8 cellular contexts compared by ENCODE assay signal in genomic region chr2:3377279-3377611, GRCh38. TPM values are rescaled to one million over a fixed set of nuclear protein-coding genes. Genes with fewer than 3 reads are reported as not detected.
DNase-seq lines count a peak whose midpoint lies in the region; ATAC-seq and TF ChIP-seq lines count a peak whose summit lies in the region.

No MANE protein-coding gene starts in this region.

- H3K4me3 ChIP-seq in CD4-positive, alpha-beta memory T cell (ENCODE audit: low read length in 2 of 2): peak overlapping the region; percentile 80 to 88
- H3K4me3 ChIP-seq in Peyer's patch: peak overlapping the region; percentile 64 to 94 (median 84)
- peak overlapping the region; percentile 84 to 97 (median 90) for H3K4me3 ChIP-seq in mammary epithelial cell (replicated peaks in 1 of 3; ENCODE audit: insufficient read depth in 1 of 3, low read depth in 2 of 3, low read length in 3 of 3)

- no peaks in the 10 kb centered on the region for H3K9me3 ChIP-seq in CD4-positive, alpha-beta memory T cell (ENCODE audit: control insufficient read depth in 1 of 2, low read length in 2 of 2)
- H3K9me3 ChIP-seq in Peyer's patch (no peaks in the 10 kb centered on the region), mammary epithelial cell (replicated peaks; ENCODE audit: insufficient read depth, low read length) (no peaks in the 10 kb centered on the region)

- 0% methylated on average over 8 of the region's 8 CpGs for WGBS in mammary epithelial cell (ENCODE audit: low coverage, missing lambda C conversion rate)

- POLR2A ChIA-PET in CD4-positive, alpha-beta memory T cell (lab: Charles Lee; ENCODE audit: partially characterized antibody): interaction anchor here (0.9 to 4.1 kb wide), 7 partner anchors 11 to 275 kb away, joined by 3 to 33 read pairs (median 9); partner anchors contain the start of genes ADI1 and RNASEH1

- TSS peak; percentile 42 for BruUV-seq in mammary epithelial cell (replicated peaks; lab: Mats Ljungman, UMichigan)

- peaks cover 48% of the 10 kb centered on the region for H3K79me2 ChIP-seq in mammary epithelial cell (ENCODE audit: insufficient read depth, low read length)

- peaks cover 0 to 3% (median 0%) of the 10 kb centered on the region in 8 donors for H3K9me3 Mint-ChIP-seq in CD4-positive, alpha-beta memory T cell

- no peak for TF ChIP-seq CTCF in Peyer's patch (IDR thresholded peaks at IDR 0.05)
- no peak for TF ChIP-seq CTCF in mammary epithelial cell (conservative IDR thresholded peaks at IDR 0.05 in 1 of 2, IDR thresholded peaks at IDR 0.05 in 1 of 2; ENCODE audit: extremely low read depth in 1 of 2, insufficient read depth in 1 of 2, low read depth in 1 of 2, low read length in 2 of 2)

- ATAC-seq in GM19324 (IDR thresholded peaks at IDR 0.05; ENCODE audit: low FRiP score, unreplicated experiment) (peak; percentile 2), HG03175 (IDR thresholded peaks at IDR 0.05; ENCODE audit: unreplicated experiment) (peak; percentile 24), left lobe of liver (peak; percentile 2)

- peak overlapping the region; percentile 92 to 99 (median 97) for H3K4me3 Mint-ChIP-seq in CD4-positive, alpha-beta memory T cell

- no peaks in the 10 kb centered on the region for H4K20me1 ChIP-seq in mammary epithelial cell (ENCODE audit: insufficient read depth, low read length)

- intact Hi-C loops in CD4-positive, alpha-beta memory T cell (cut with micrococcal nuclease): loop anchor here (1.0 to 5.0 kb wide), 2 partner anchors 181 to 275 kb away; partner anchors contain the start of gene RNASEH1
- intact Hi-C loops in mammary epithelial cell (cut with micrococcal nuclease): no loop called here

- no peaks in the 10 kb centered on the region for H3K27me3 ChIP-seq in CD4-positive, alpha-beta memory T cell (ENCODE audit: insufficient read depth, low read length)
- no peaks in the 10 kb centered on the region for H3K27me3 ChIP-seq in Peyer's patch
- H3K27me3 ChIP-seq in mammary epithelial cell (ENCODE audit: insufficient read depth, low read length): no peaks in the 10 kb centered on the region

- no peaks in the 10 kb centered on the region for H3K36me3 ChIP-seq in CD4-positive, alpha-beta memory T cell (ENCODE audit: insufficient read depth, low read length)
- no peaks in the 10 kb centered on the region for H3K36me3 ChIP-seq in Peyer's patch
- H3K36me3 ChIP-seq in mammary epithelial cell (ENCODE audit: insufficient read depth, low read length): no peaks in the 10 kb centered on the region

- peaks cover 27 to 60% (median 40%) of the 10 kb centered on the region in 4 donors for H3K4me1 Mint-ChIP-seq in CD4-positive, alpha-beta memory T cell

- in situ Hi-C loops in mammary epithelial cell (cut with MboI; ENCODE audit: low sequenced_read_pairs in 2 of 2): no loop called here

- CTCF ChIA-PET in CD4-positive, alpha-beta memory T cell (lab: Charles Lee; ENCODE audit: partially characterized antibody): interaction anchor here (1.3 to 2.6 kb wide), 3 partner anchors 46 to 275 kb away, joined by 3 to 10 read pairs (median 4); no protein-coding TSS in a partner anchor
- CTCF ChIA-PET in mammary epithelial cell (lab: Charles Lee; ENCODE audit: low non-redundant PET): interaction anchor here (0.6 kb wide), 1 partner anchor 166 kb away, joined by 3 read pairs; no protein-coding TSS in a partner anchor

- peak overlapping the region; percentile 98 for H2AFZ ChIP-seq in mammary epithelial cell (ENCODE audit: low read depth, low read length)

- no peak for TF ChIP-seq POLR2A in Peyer's patch (IDR thresholded peaks at IDR 0.05)

- peak overlapping the region; percentile 89 for H3K27ac ChIP-seq in CD4-positive, alpha-beta memory T cell (ENCODE audit: low read depth, low read length)
- peak overlapping the region; percentile 86 to 91 (median 88) for H3K27ac ChIP-seq in Peyer's patch
- H3K27ac ChIP-seq in mammary epithelial cell (ENCODE audit: insufficient read depth, low read depth, low read length): peak overlapping the region; percentile 33

- peaks cover 40% of the 10 kb centered on the region for H3K4me1 ChIP-seq in CD4-positive, alpha-beta memory T cell (ENCODE audit: insufficient read depth, low read length)
- H3K4me1 ChIP-seq in Peyer's patch (peaks cover 0 to 37% (median 11%) of the 10 kb centered on the region in 4 donors), mammary epithelial cell (ENCODE audit: insufficient read depth, low read length) (peaks cover 22% of the 10 kb centered on the region)

- dilution Hi-C loops in mammary epithelial cell (cut with HindIII; ENCODE audit: low sequenced_read_pairs): no loop called here

- H3K27ac Mint-ChIP-seq in CD4-positive, alpha-beta memory T cell: peak overlapping the region; percentile 94 to 99 (median 98)

- DNase-seq in CD4-positive, alpha-beta memory T cell: peak in 1 of 5 donors; percentile 62
- DNase-seq in Peyer's patch (peak in 1 of 3 donors; percentile 39), mammary epithelial cell (no peak), left lobe of liver (ENCODE audit: low spot score) (no peak), stromal cell of bone marrow (ENCODE audit: low read depth) (peak; percentile 30), Ammon's horn (ENCODE audit: low spot score) (no peak)

- H3K9ac ChIP-seq in mammary epithelial cell (ENCODE audit: insufficient read depth, low read length): peak overlapping the region; percentile 62

- peak overlapping the region; percentile 93 for H3K4me2 ChIP-seq in mammary epithelial cell (ENCODE audit: insufficient read depth, low read depth, low read length)

- peaks cover 5 to 24% of the 10 kb centered on the region in 2 donors for H3K36me3 Mint-ChIP-seq in CD4-positive, alpha-beta memory T cell

- H3K27me3 Mint-ChIP-seq in CD4-positive, alpha-beta memory T cell: no peaks in the 10 kb centered on the region

RNA-seq across cellular contexts. Expression of gene EIPR1, which starts 0.4 kb away (rescaled TPM):
- 10 to 100 TPM; 18.2 to 20.4 TPM for total RNA-seq in CD4-positive, alpha-beta memory T cell
- 10 to 100 TPM; 31.9 to 48.0 TPM for polyA plus RNA-seq in CD4-positive, alpha-beta memory T cell
- total RNA-seq in Peyer's patch (10 to 100 TPM; 23.4 to 94.1 (median 36.2) TPM), mammary epithelial cell (10 to 100 TPM; 36.9 to 38.0 TPM), left lobe of liver (10.9 TPM)
- polyA plus RNA-seq in mammary epithelial cell: 47.6 TPM
- polyA minus RNA-seq in mammary epithelial cell: 35.1 TPM

RNA-seq across cellular contexts. Expression of gene TRAPPC12, which starts 2.2 kb away (rescaled TPM):
- 100 to 1,000 TPM; 134 to 137 TPM for total RNA-seq in CD4-positive, alpha-beta memory T cell
- 10 to 100 TPM; 18.0 to 55.5 TPM for polyA plus RNA-seq in CD4-positive, alpha-beta memory T cell
- total RNA-seq in Peyer's patch (100 to 1,000 TPM; 122 to 191 (median 158) TPM), mammary epithelial cell (10 to 100 TPM; 64.7 to 92.6 TPM), left lobe of liver (51.9 TPM)
- 46.5 TPM for polyA plus RNA-seq in mammary epithelial cell
- 84.7 TPM for polyA minus RNA-seq in mammary epithelial cell

Comparison
In these comparisons a context has a peak if more than half of its experiments do, and no peak if none do; other contexts are left out.
1. H3K27ac ChIP-seq: peak in every context shown above with its lines; median percentile 89 in CD4-positive, alpha-beta memory T cell; 88 in Peyer's patch; 33 in mammary epithelial cell.